ENCODE assay signal across 22 cellular contexts in the genomic region with DNA sequence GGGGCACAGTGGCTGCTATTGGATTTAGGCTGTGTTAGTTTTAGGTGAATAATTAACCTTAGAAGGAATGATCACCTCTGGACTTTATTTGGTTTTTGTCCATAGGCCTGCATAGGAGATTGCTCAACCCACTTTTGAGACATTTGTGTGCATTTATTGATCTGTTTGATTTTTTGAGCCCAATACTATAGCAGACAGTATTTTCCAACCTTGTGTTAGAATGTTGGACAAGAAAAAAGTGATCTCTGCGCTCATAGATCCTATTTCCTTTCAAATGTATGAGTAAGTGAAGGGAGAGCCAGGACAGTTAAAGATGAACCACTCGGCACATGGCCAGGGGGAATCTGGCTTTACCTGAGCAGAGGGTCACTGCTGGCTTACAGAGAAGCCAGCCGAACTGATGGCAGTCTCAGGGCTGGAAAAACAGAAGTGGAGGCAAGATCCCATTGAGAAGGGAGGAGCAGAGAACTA. TPM values are rescaled to one million over a fixed set of nuclear protein-coding genes. Genes with fewer than 3 reads are reported as not detected.
A peak's percentile ranks its signal among the peaks of the same experiment; 100 is the strongest.
DNase-seq lines count a peak whose midpoint lies in the region; ATAC-seq, FAIRE-seq and TF ChIP-seq lines count a peak whose summit lies in the region.
"Had no signal": no experiment of that assay in that cellular context is flagged by ENCODE, and none has a peak within 500 bp of the region (broad histone marks: within the 10 kb centered on the region; RNA-seq: fewer than 3 reads in every experiment).

No MANE protein-coding gene starts in this region.

- H3K9ac ChIP-seq in HepG2 (ENCODE audit: insufficient read depth, low read depth, low read length) = peak overlapping the region; percentile 65

- TF ChIP-seq EP300 in HepG2 (IDR thresholded peaks at IDR 0.05; ENCODE audit: low read depth in 2 of 2, low read length in 2 of 2) (peak; percentile 78 to 98), HepG2 (CRISPR knock-in tag; IDR thresholded peaks at IDR 0.05; ENCODE audit: borderline replicate concordance) (peak; percentile 80; the same call in 1 of the 2 replicates)

- intact Hi-C loops in Caco-2 (cut with micrococcal nuclease; ENCODE audit: unreplicated experiment) (loop anchor here (1.0 to 2.0 kb wide), 2 partner anchors 41 to 72 kb away; no protein-coding TSS in a partner anchor), HepG2 (cut with micrococcal nuclease; ENCODE audit: unreplicated experiment) (loop anchor here (1.0 kb wide), 2 partner anchors 72 to 76 kb away; partner anchors contain the start of gene TF)

- CTCF ChIA-PET in Caco-2 (lab: Charles Lee) (no interaction called here), WTC11 (lab: Charles Lee) (no interaction called here), HepG2 (lab: Yijun Ruan, JAX; ENCODE audit: low intra/inter-chr PET ratio, low total read pairs) (no interaction called here)

- 0% methylated on average over 3 of the region's 3 CpGs for WGBS in HepG2 (ENCODE audit: low lambda C conversion rate)

- no peaks in the 10 kb centered on the region for H3K79me2 ChIP-seq in HepG2 (ENCODE audit: insufficient read depth, low read length)

- H3K27me3 Mint-ChIP-seq in Caco-2 (ENCODE audit: insufficient read depth, unreplicated experiment) = no peaks in the 10 kb centered on the region
- peaks cover 39% of the 10 kb centered on the region for H3K27me3 Mint-ChIP-seq in WTC11 (ENCODE audit: low read depth)
- no peaks in the 10 kb centered on the region for H3K27me3 Mint-ChIP-seq in progenitor cell of endocrine pancreas
- H3K27me3 Mint-ChIP-seq in activated T-cell treated with anti-CD3 and anti-CD28 coated beads, Interleukin-2, amount 50 U/mL, for 72 hours (ENCODE audit: low read depth) = peaks cover 38% of the 10 kb centered on the region

- H3K27ac Mint-ChIP-seq in Caco-2 (ENCODE audit: unreplicated experiment) (peak overlapping the region; percentile 92), WTC11 (no peak overlapping the region), progenitor cell of endocrine pancreas (peak overlapping the region; percentile 96)
- no peak overlapping the region for H3K27ac Mint-ChIP-seq in activated T-cell treated with anti-CD3 and anti-CD28 coated beads, Interleukin-2, amount 50 U/mL, for 72 hours
- H3K27ac Mint-ChIP-seq: CD4-positive, alpha-beta T cell; HFFc6 had no signal

- H4K20me1 ChIP-seq in HepG2 (ENCODE audit: insufficient read depth, low read length) = no peaks in the 10 kb centered on the region

- no peak for FAIRE-seq in HepG2 (lab: Jason Lieb, UNC)
- FAIRE-seq in frontal cortex (lab: Jason Lieb, UNC) = no peak
- FAIRE-seq: A204.1, GM12892, GM18507, HTR-8/SVneo had no signal

- H3K4me2 ChIP-seq in HepG2 (ENCODE audit: low read depth, low read length) = peak overlapping the region; percentile 68

- H3K4me3 Mint-ChIP-seq in Caco-2 (ENCODE audit: unreplicated experiment) (peak overlapping the region; percentile 60), WTC11 (no peak overlapping the region), progenitor cell of endocrine pancreas (ENCODE audit: low read depth) (peak overlapping the region; percentile 52)
- no peak overlapping the region for H3K4me3 Mint-ChIP-seq in activated T-cell treated with anti-CD3 and anti-CD28 coated beads, Interleukin-2, amount 50 U/mL, for 72 hours
- H3K4me3 Mint-ChIP-seq: CD4-positive, alpha-beta T cell; HFFc6 had no signal

- H2AFZ ChIP-seq in HepG2 (ENCODE audit: low read length) = no peak overlapping the region

- BruUV-seq in Caco-2 (replicated peaks; lab: Mats Ljungman, UMichigan) (no TSS peak), HepG2 (replicated peaks; lab: Mats Ljungman, UMichigan) (no TSS peak)

- DNase-seq in Caco-2 = peak; percentile 65 to 67
- no peak for DNase-seq in WTC11 (ENCODE audit: low spot score)
- DNase-seq in HepG2 (ENCODE audit: low spot score) = peak; percentile 98
- DNase-seq in progenitor cell of endocrine pancreas (ENCODE audit: low spot score, unreplicated experiment) = no peak
- DNase-seq in frontal cortex (ENCODE audit: low spot score in 2 of 2) = no peak
- no peak for DNase-seq in activated T-cell treated with anti-CD3 and anti-CD28 coated beads, Interleukin-2, amount 50 U/mL, for 72 hours
- DNase-seq in NCI-H2171 (lab: John Stamatoyannopoulos, UW) = no peak
- DNase-seq: AML-193; CD4-positive, alpha-beta T cell; DMS153; DMS79; GDM1; GOT3; H7; HFFc6 had no signal

- H3K9me3 Mint-ChIP-seq in Caco-2 (ENCODE audit: unreplicated experiment) (no peaks in the 10 kb centered on the region), WTC11 (no peaks in the 10 kb centered on the region), progenitor cell of endocrine pancreas (ENCODE audit: low read depth) (no peaks in the 10 kb centered on the region)
- no peaks in the 10 kb centered on the region for H3K9me3 Mint-ChIP-seq in activated T-cell treated with anti-CD3 and anti-CD28 coated beads, Interleukin-2, amount 50 U/mL, for 72 hours
- H3K9me3 Mint-ChIP-seq: CD4-positive, alpha-beta T cell; HFFc6 had no signal

- ATAC-seq in WTC11 (no peak), HepG2 (peak; percentile 91), HG02870 (IDR thresholded peaks at IDR 0.05; ENCODE audit: unreplicated experiment) (no peak)
- no peak for ATAC-seq in activated T-cell treated with anti-CD3 and anti-CD28 coated beads, Interleukin-2, amount 50 U/mL, for 72 hours (replicated peaks in 1 of 2)
- ATAC-seq: HCT116 had no signal

- H3K36me3 Mint-ChIP-seq in Caco-2 (ENCODE audit: insufficient read depth, unreplicated experiment) = no peaks in the 10 kb centered on the region
- no peaks in the 10 kb centered on the region for H3K36me3 Mint-ChIP-seq in WTC11
- H3K36me3 Mint-ChIP-seq in progenitor cell of endocrine pancreas (ENCODE audit: insufficient read depth) = no peaks in the 10 kb centered on the region
- no peaks in the 10 kb centered on the region for H3K36me3 Mint-ChIP-seq in activated T-cell treated with anti-CD3 and anti-CD28 coated beads, Interleukin-2, amount 50 U/mL, for 72 hours (ENCODE audit: insufficient read depth in 2 of 2)

- H3K4me1 Mint-ChIP-seq in Caco-2 (ENCODE audit: low read depth, unreplicated experiment) (peaks cover 35% of the 10 kb centered on the region), WTC11 (peaks cover 3% of the 10 kb centered on the region; the same call in 1 of the 2 replicates), progenitor cell of endocrine pancreas (ENCODE audit: low read depth) (peaks cover 44% of the 10 kb centered on the region)
- H3K4me1 Mint-ChIP-seq in activated T-cell treated with anti-CD3 and anti-CD28 coated beads, Interleukin-2, amount 50 U/mL, for 72 hours (ENCODE audit: low read depth) = peaks cover 6% of the 10 kb centered on the region

- H3K27ac ChIP-seq in HepG2 (ENCODE audit: extremely low read length, insufficient read depth, low read length) = peak overlapping the region; percentile 89
- H3K27ac ChIP-seq: C4-2B had no signal

- H3K27me3 ChIP-seq in Caco-2 (replicated peaks; ENCODE audit: control insufficient read depth, insufficient read depth, low read length) (no peaks in the 10 kb centered on the region), HepG2 (ENCODE audit: control insufficient read depth in 1 of 2, insufficient read depth in 2 of 2, low read length in 2 of 2) (no peaks in the 10 kb centered on the region)

- TF ChIP-seq CTCF in Caco-2 (IDR thresholded peaks at IDR 0.05; ENCODE audit: insufficient read depth in 1 of 2, low read depth in 1 of 2, low read length in 1 of 2, severe bottlenecking in 1 of 2, unreplicated experiment in 1 of 2) (no peak), WTC11 (IDR thresholded peaks at IDR 0.05) (no peak), HepG2 (CRISPR knock-in tag; IDR thresholded peaks at IDR 0.05) (0 out of 2 replicates have a peak, but pooled peaks have one; percentile 15), progenitor cell of endocrine pancreas (IDR thresholded peaks at IDR 0.05; ENCODE audit: unreplicated experiment) (no peak)

- no peaks in the 10 kb centered on the region; the same call in 1 of the 2 replicates for H3K36me3 ChIP-seq in Caco-2 (ENCODE audit: control insufficient read depth, insufficient read depth, low read length)
- no peaks in the 10 kb centered on the region for H3K36me3 ChIP-seq in HepG2 (replicated peaks in 1 of 2; ENCODE audit: control insufficient read depth in 1 of 2, insufficient read depth in 2 of 2, low read length in 2 of 2)

- TF ChIP-seq POLR2A in HepG2 (IDR thresholded peaks at IDR 0.05; ENCODE audit: insufficient read depth in 1 of 2, low read depth in 2 of 2, low read length in 2 of 2) = no peak

- in situ Hi-C loops in HepG2 (cut with HindIII; ENCODE audit: extremely low pct_ligation_motif_present, low pct_unique_long_range_greater_than_20kb) = no loop called here

- TF ChIP-seq RAD21 in HepG2 (CRISPR knock-in tag; IDR thresholded peaks at IDR 0.05) = no peak

- POLR2A ChIA-PET in Caco-2 (lab: Charles Lee) = no interaction called here
- POLR2A ChIA-PET in WTC11 (lab: Charles Lee) = no interaction called here
- POLR2A ChIA-PET in HepG2 (lab: Yijun Ruan, JAX) = interaction anchor here (1.0 to 5.3 kb wide), 7 partner anchors 52 to 105 kb away, joined by 3 to 91 read pairs (median 3); partner anchors contain the start of genes CDV3 and TF

- H3K9me3 ChIP-seq in Caco-2 = no peaks in the 10 kb centered on the region
- H3K9me3 ChIP-seq in HepG2 (ENCODE audit: low read length) = no peaks in the 10 kb centered on the region

- H3K4me1 ChIP-seq in Caco-2 (peaks cover 42% of the 10 kb centered on the region), HepG2 (ENCODE audit: insufficient read depth, low read length) (peaks cover 90% of the 10 kb centered on the region)

- H3K4me3 ChIP-seq in Caco-2 (ENCODE audit: low read depth, low read length) (no peak overlapping the region), HepG2 (replicated peaks in 1 of 3; ENCODE audit: insufficient read depth in 1 of 3, low read depth in 2 of 3, low read length in 3 of 3) (peak overlapping the region in 2 of 3 experiments; percentile 5 to 47; a peak in 2 of 6 replicates)

RNA-seq across cellular contexts. Expression of gene TOPBP1, which starts 8.8 kb away (rescaled TPM):
- total RNA-seq in Caco-2 (2022) (57.1 and 68.2 TPM in 2 replicates), WTC11 (2021) (34.3 to 36.2 TPM (median 34.4 TPM) in 3 replicates), HepG2 (2016; rRNA removed; fragmentation: Illumina TruSeq; extraction: Trizol) (42.9 and 59.3 TPM in 2 replicates), progenitor cell of endocrine pancreas (51.8 and 56.9 TPM in 2 replicates), frontal cortex (47.3 TPM)
- total RNA-seq in HepG2 (2016; cell fraction: cytosol; rRNA removed; fragmentation: Illumina TruSeq; extraction: Trizol; ENCODE audit: low read depth) = 12.5 and 13.2 TPM in 2 replicates
- total RNA-seq in HepG2 (2016; cell fraction: insoluble cytoplasmic fraction; rRNA removed; fragmentation: Illumina TruSeq; extraction: Trizol) = 41.9 and 62.6 TPM in 2 replicates
- total RNA-seq in HepG2 (2016; cell fraction: membrane; rRNA removed; fragmentation: Illumina TruSeq; extraction: Trizol) = 30.0 and 35.4 TPM in 2 replicates
- 56.6 and 67.4 TPM in 2 replicates for total RNA-seq in HepG2 (2016; cell fraction: nucleus; rRNA removed; fragmentation: Illumina TruSeq; extraction: Trizol)
- 15.5 and 24.3 TPM in 2 replicates for polyA plus RNA-seq in HepG2 (2011; rRNA removed)
- polyA plus RNA-seq in HepG2 (2011; cell fraction: cytosol; rRNA removed) = 8.5 and 8.6 TPM in 2 replicates
- 41.0 and 46.8 TPM in 2 replicates for polyA plus RNA-seq in HepG2 (2011; cell fraction: nucleus; rRNA removed)
- polyA plus RNA-seq in HepG2 (2012) = 12.5 and 16.7 TPM in 2 replicates
- polyA plus RNA-seq in HepG2 (2016; cell fraction: cytosol; fragmentation: Illumina TruSeq; extraction: Trizol; ENCODE audit: low read depth) = 3.0 and 3.5 TPM in 2 replicates
- polyA plus RNA-seq in HepG2 (2016; cell fraction: insoluble cytoplasmic fraction; fragmentation: Illumina TruSeq; extraction: Trizol; ENCODE audit: low read depth) = 36.7 and 42.1 TPM in 2 replicates
- polyA plus RNA-seq in HepG2 (2016; cell fraction: membrane; fragmentation: Illumina TruSeq; extraction: Trizol; ENCODE audit: low read depth) = 12.7 and 14.9 TPM in 2 replicates
- polyA plus RNA-seq in HepG2 (2016; cell fraction: nucleus; fragmentation: Illumina TruSeq; extraction: Trizol; ENCODE audit: insufficient read depth, low read depth) = 65.4 and 74.6 TPM in 2 replicates
- polyA minus RNA-seq in HepG2 (2011; rRNA and poly(A)+ RNA removed; ENCODE audit: low replicate concordance) = 16.5 and 72.6 TPM in 2 replicates
- polyA minus RNA-seq in HepG2 (2011; cell fraction: cytosol; rRNA and poly(A)+ RNA removed) = 8.1 and 9.6 TPM in 2 replicates
- 58.9 and 72.9 TPM in 2 replicates for polyA minus RNA-seq in HepG2 (2011; cell fraction: nucleus; rRNA and poly(A)+ RNA removed)
- 100 to 1,000 TPM in 1 of 2 donors, 10 to 100 TPM in 1; 86.3 to 102 TPM for total RNA-seq in activated T-cell treated with anti-CD3 and anti-CD28 coated beads, Interleukin-2, amount 50 U/mL, for 72 hours

Comparison
In these comparisons a context has a peak if more than half of its experiments do, and no peak if none do; other contexts are left out.
1. DNase-seq: peak in Caco-2 (2 of 2) and HepG2 (single experiment); none in WTC11 (single experiment), progenitor cell of endocrine pancreas (single experiment), frontal cortex (0 of 2), activated T-cell treated with anti-CD3 and anti-CD28 coated beads, Interleukin-2, amount 50 U/mL, for 72 hours (0 of 2) and NCI-H2171 (single experiment).
2. H3K27ac Mint-ChIP-seq: peak in Caco-2 (single experiment) and progenitor cell of endocrine pancreas (single experiment); none in WTC11 (single experiment) and activated T-cell treated with anti-CD3 and anti-CD28 coated beads, Interleukin-2, amount 50 U/mL, for 72 hours (single experiment).
3. H3K4me3 Mint-ChIP-seq: peak in Caco-2 (single experiment) and progenitor cell of endocrine pancreas (single experiment); none in WTC11 (single experiment) and activated T-cell treated with anti-CD3 and anti-CD28 coated beads, Interleukin-2, amount 50 U/mL, for 72 hours (0 of 2).